ENCODE assay signal across 8 cellular contexts in genomic region chr14:106790189-106791036, GRCh38.
DNase-seq lines count a peak whose midpoint lies in the region; ATAC-seq and TF ChIP-seq lines count a peak whose summit lies in the region.
"Had no signal": no experiment of that assay in that cellular context is flagged by ENCODE, and none has a peak within 500 bp of the region (broad histone marks: within the 10 kb centered on the region; RNA-seq: fewer than 3 reads in every experiment).

No MANE protein-coding gene starts in this region.

- peak; percentile 80 for TF ChIP-seq CTCF in WERI-Rb-1 (IDR thresholded peaks at IDR 0.05; ENCODE audit: low read depth, low read length)
- TF ChIP-seq CTCF in tibial nerve (IDR thresholded peaks at IDR 0.05), result peak in 4 of 5 experiments; percentile 17 to 77 (median 36)

- H3K27me3 ChIP-seq in WERI-Rb-1 (ENCODE audit: insufficient read depth, low read depth, severe bottlenecking) (peaks cover 40% of the 10 kb centered on the region), tibial nerve (no peaks in the 10 kb centered on the region)
- H3K27me3 ChIP-seq in naive thymus-derived CD4-positive, alpha-beta T cell (ENCODE audit: control insufficient read depth in 2 of 2, insufficient read depth in 2 of 2, low read length in 2 of 2), result no peaks in the 10 kb centered on the region

- no peaks in the 10 kb centered on the region for H3K36me3 ChIP-seq in WERI-Rb-1
- no peaks in the 10 kb centered on the region for H3K36me3 ChIP-seq in naive thymus-derived CD4-positive, alpha-beta T cell (ENCODE audit: control insufficient read depth in 2 of 3, insufficient read depth in 3 of 3, low read length in 3 of 3)
- no peaks in the 10 kb centered on the region for H3K36me3 ChIP-seq in tibial nerve

- no peak for TF ChIP-seq EP300 in tibial nerve (IDR thresholded peaks at IDR 0.05)

- peak; percentile 50 for DNase-seq in GM19238 (ENCODE audit: insufficient read length, low spot score)
- DNase-seq in NCI-H1092 treated with DMSO at 0.1 percent for 48 hours (lab: John Stamatoyannopoulos, UW), result peak; percentile 5
- peak; percentile 78 for DNase-seq in WERI-Rb-1
- DNase-seq in central memory CD8-positive, alpha-beta T cell (ENCODE audit: low spot score in 2 of 2), result peak; percentile 51 to 58
- DNase-seq in naive thymus-derived CD4-positive, alpha-beta T cell, result peak; percentile 36 to 81 (median 60)
- peak in 1 of 2 donors; percentile 60 for DNase-seq in tibial nerve (ENCODE audit: low spot score in 2 of 2)
- DNase-seq in RPMI8226, result no peak

- H3K27ac ChIP-seq in WERI-Rb-1 (no peak overlapping the region), tibial nerve (no peak overlapping the region)
- no peak overlapping the region for H3K27ac ChIP-seq in naive thymus-derived CD4-positive, alpha-beta T cell (ENCODE audit: low read depth, low read length)

- peaks cover 48% of the 10 kb centered on the region for H3K27me3 Mint-ChIP-seq in central memory CD8-positive, alpha-beta T cell
- H3K27me3 Mint-ChIP-seq in naive thymus-derived CD4-positive, alpha-beta T cell, result peaks cover 4 to 51% (median 21%) of the 10 kb centered on the region in 5 donors
- H3K27me3 Mint-ChIP-seq: dendritic cell treated with granulocyte-macrophage colony-stimulating factor and Interleukin-4, amounts not matched to agents 40 ng/mL and 50 ng/mL, for 4 days had no signal

- peaks cover 12% of the 10 kb centered on the region for H3K4me1 Mint-ChIP-seq in central memory CD8-positive, alpha-beta T cell
- peaks cover 6 to 25% (median 23%) of the 10 kb centered on the region in 7 donors for H3K4me1 Mint-ChIP-seq in naive thymus-derived CD4-positive, alpha-beta T cell

- H3K4me3 ChIP-seq in WERI-Rb-1 (ENCODE audit: low read depth, low read length) (no peak overlapping the region), tibial nerve (no peak overlapping the region)
- no peak overlapping the region for H3K4me3 ChIP-seq in naive thymus-derived CD4-positive, alpha-beta T cell (ENCODE audit: low read length)

- intact Hi-C loops in naive thymus-derived CD4-positive, alpha-beta T cell (cut with micrococcal nuclease), result no loop called here

- no peak for TF ChIP-seq POLR2A in tibial nerve (IDR thresholded peaks at IDR 0.05)

- H3K9me3 Mint-ChIP-seq in central memory CD8-positive, alpha-beta T cell, result no peaks in the 10 kb centered on the region
- H3K9me3 Mint-ChIP-seq in naive thymus-derived CD4-positive, alpha-beta T cell, result no peaks in the 10 kb centered on the region
- H3K9me3 Mint-ChIP-seq: dendritic cell treated with granulocyte-macrophage colony-stimulating factor and Interleukin-4, amounts not matched to agents 40 ng/mL and 50 ng/mL, for 4 days had no signal

- H3K4me1 ChIP-seq in naive thymus-derived CD4-positive, alpha-beta T cell (ENCODE audit: control insufficient read depth in 2 of 2, insufficient read depth in 2 of 2, low read length in 2 of 2), result peaks cover 0 to 5% of the 10 kb centered on the region in 2 donors
- H3K4me1 ChIP-seq in tibial nerve, result no peaks in the 10 kb centered on the region

- no peak overlapping the region for H3K4me3 Mint-ChIP-seq in central memory CD8-positive, alpha-beta T cell
- peak overlapping the region in 5 of 10 donors; percentile 13 to 48 (median 35) for H3K4me3 Mint-ChIP-seq in naive thymus-derived CD4-positive, alpha-beta T cell
- H3K4me3 Mint-ChIP-seq: dendritic cell treated with granulocyte-macrophage colony-stimulating factor and Interleukin-4, amounts not matched to agents 40 ng/mL and 50 ng/mL, for 4 days had no signal

- ATAC-seq in central memory CD8-positive, alpha-beta T cell (replicated peaks; ENCODE audit: extremely low read depth, poor library complexity, severe bottlenecking), result peak; percentile 54
- ATAC-seq in naive thymus-derived CD4-positive, alpha-beta T cell, result peak; percentile 84

- no peaks in the 10 kb centered on the region for H3K36me3 Mint-ChIP-seq in central memory CD8-positive, alpha-beta T cell (ENCODE audit: insufficient read depth)
- no peaks in the 10 kb centered on the region for H3K36me3 Mint-ChIP-seq in naive thymus-derived CD4-positive, alpha-beta T cell

- CTCF ChIA-PET in naive thymus-derived CD4-positive, alpha-beta T cell (lab: Charles Lee), result interaction anchor here (0.7 to 2.5 kb wide), 4 partner anchors 10 to 83 kb away, joined by 3 to 13 read pairs (median 3); no protein-coding TSS in a partner anchor

- H3K27ac Mint-ChIP-seq in central memory CD8-positive, alpha-beta T cell (ENCODE audit: low read depth), result no peak overlapping the region
- no peak overlapping the region for H3K27ac Mint-ChIP-seq in naive thymus-derived CD4-positive, alpha-beta T cell
- H3K27ac Mint-ChIP-seq: dendritic cell treated with granulocyte-macrophage colony-stimulating factor and Interleukin-4, amounts not matched to agents 40 ng/mL and 50 ng/mL, for 4 days had no signal

- 46 to 54% methylated on average over 17 of the region's 17 CpGs for WGBS in tibial nerve, 2 donors

- H3K9me3 ChIP-seq in WERI-Rb-1 (ENCODE audit: severe bottlenecking) (no peaks in the 10 kb centered on the region), tibial nerve (no peaks in the 10 kb centered on the region)
- no peaks in the 10 kb centered on the region for H3K9me3 ChIP-seq in naive thymus-derived CD4-positive, alpha-beta T cell (ENCODE audit: control insufficient read depth in 2 of 3, low read length in 3 of 3)

- POLR2A ChIA-PET in naive thymus-derived CD4-positive, alpha-beta T cell (lab: Charles Lee), result interaction anchor here (0.7 to 0.9 kb wide), 2 partner anchors 53 to 122 kb away, joined by 3 read pairs; no protein-coding TSS in a partner anchor
